9 cellular contexts compared by ENCODE assay signal in the genomic region with DNA sequence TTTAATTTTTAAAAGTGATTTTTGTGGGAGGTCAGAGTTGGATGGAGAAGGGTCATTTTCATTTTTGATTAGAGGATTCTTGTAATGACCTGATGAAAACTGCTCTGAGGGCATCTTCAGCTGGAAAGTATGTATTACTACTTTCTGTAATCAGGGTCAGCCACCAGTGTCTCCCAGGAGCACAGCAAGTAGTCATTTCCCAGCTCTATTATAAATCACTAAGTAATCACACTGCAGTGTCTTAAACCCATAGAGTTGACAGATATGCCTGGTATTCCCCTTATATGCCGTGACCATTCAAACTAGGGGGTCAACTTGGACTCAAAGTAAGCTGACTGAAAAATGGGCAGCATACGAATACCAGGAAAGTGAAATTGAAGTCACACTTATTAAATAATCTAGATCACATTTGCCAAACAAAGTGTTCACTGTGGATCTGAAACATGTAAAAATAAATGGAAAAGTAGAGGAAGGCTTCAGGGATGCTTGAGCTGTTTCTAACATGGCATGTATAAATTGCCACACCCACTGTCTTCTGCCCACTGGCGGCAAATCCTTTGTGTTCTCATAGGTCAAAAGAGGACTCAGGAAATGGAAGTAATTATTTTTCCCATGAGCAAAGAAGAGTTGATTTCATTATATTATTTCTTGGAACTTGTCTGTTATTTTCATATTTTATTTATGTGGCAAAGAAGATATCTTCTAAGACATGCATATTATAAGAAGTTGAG.
DNase-seq lines count a peak whose midpoint lies in the region; ATAC-seq and TF ChIP-seq lines count a peak whose summit lies in the region.
"Had no signal": no experiment of that assay in that cellular context is flagged by ENCODE, and none has a peak within 500 bp of the region (broad histone marks: within the 10 kb centered on the region; RNA-seq: fewer than 3 reads in every experiment).

No MANE protein-coding gene starts in this region.

- no peak overlapping the region for H3K4me3 Mint-ChIP-seq in activated naive CD4-positive, alpha-beta T cell treated with anti-CD3 and anti-CD28 coated beads for 36 hours
- no peak overlapping the region for H3K4me3 Mint-ChIP-seq in H9

- H3K14ac ChIP-seq in H9 (ENCODE audit: insufficient read depth, low read length), result no peak overlapping the region

- H3K4me1 ChIP-seq in left ventricle myocardium inferior (peaks cover 88% of the 10 kb centered on the region), uterus (peaks cover 0 to 4% of the 10 kb centered on the region in 2 donors), H9 (ENCODE audit: insufficient read depth, low read length) (no peaks in the 10 kb centered on the region), prostate gland (replicated peaks) (no peaks in the 10 kb centered on the region)

- CTCF ChIA-PET in activated naive CD4-positive, alpha-beta T cell treated with anti-CD3 and anti-CD28 coated beads for 36 hours (lab: Charles Lee), result interaction anchor here (0.7 kb wide), 1 partner anchor 63 kb away, joined by 3 read pairs; no protein-coding TSS in a partner anchor

- H3K27ac Mint-ChIP-seq in activated naive CD4-positive, alpha-beta T cell treated with anti-CD3 and anti-CD28 coated beads for 36 hours, result peak overlapping the region; percentile 11
- no peak overlapping the region; a peak in 1 of 7 replicates for H3K27ac Mint-ChIP-seq in H9

- DNase-seq in activated naive CD4-positive, alpha-beta T cell treated with anti-CD3 and anti-CD28 coated beads for 36 hours, result no peak
- DNase-seq in activated naive CD4-positive, alpha-beta T cell treated with anti-CD3 and anti-CD28 coated beads, Interleukin-2, amount 50 U/mL, for 16 hours, result no peak
- DNase-seq in left ventricle myocardium inferior (no peak), uterus (no peak), H9 (no peak), KBM-7 (no peak), prostate gland (ENCODE audit: low spot score) (no peak)
- DNase-seq: NCI-H187 had no signal

- H3K4ac ChIP-seq in H9 (ENCODE audit: low read depth, low read length), result no peak overlapping the region

- H2BK15ac ChIP-seq in H9 (ENCODE audit: low read depth, low read length), result no peak overlapping the region

- H3K9me3 Mint-ChIP-seq in activated naive CD4-positive, alpha-beta T cell treated with anti-CD3 and anti-CD28 coated beads for 36 hours, result no peaks in the 10 kb centered on the region
- H3K9me3 Mint-ChIP-seq in H9, result peaks cover 8 to 12% of the 10 kb centered on the region in 2 experiments; a peak in 4 of 5 replicates

- no peaks in the 10 kb centered on the region for H3K23me2 ChIP-seq in H9 (ENCODE audit: insufficient read length, low read depth, low read length, poor library complexity, severe bottlenecking)

- no peak overlapping the region for H2BK5ac ChIP-seq in H9 (ENCODE audit: insufficient read length, low read length)

- TF ChIP-seq POLR2A in uterus (IDR thresholded peaks at IDR 0.05) (no peak), prostate gland (IDR thresholded peaks at IDR 0.05) (no peak)

- H3K4me3 ChIP-seq in left ventricle myocardium inferior, result no peak overlapping the region
- no peak overlapping the region for H3K4me3 ChIP-seq in uterus
- no peak overlapping the region for H3K4me3 ChIP-seq in prostate gland

- no peak overlapping the region for H4K91ac ChIP-seq in H9 (ENCODE audit: insufficient read length, low read depth, low read length)

- no peak overlapping the region for H3K18ac ChIP-seq in H9 (ENCODE audit: insufficient read length, low read depth, low read length)

- peak overlapping the region; percentile 62 for H3K27ac ChIP-seq in left ventricle myocardium inferior (replicated peaks)
- H3K27ac ChIP-seq in uterus, result peak overlapping the region; percentile 24 to 61
- H3K27ac ChIP-seq in H9 (ENCODE audit: insufficient read length, low read depth, low read length), result no peak overlapping the region
- no peak overlapping the region for H3K27ac ChIP-seq in prostate gland

- H4K5ac ChIP-seq in H9 (ENCODE audit: insufficient read length, low read depth, low read length), result no peak overlapping the region

- H3K36me3 ChIP-seq in left ventricle myocardium inferior, result no peaks in the 10 kb centered on the region
- H3K36me3 ChIP-seq in uterus, result no peaks in the 10 kb centered on the region
- H3K36me3 ChIP-seq in prostate gland, result no peaks in the 10 kb centered on the region

- H3T11ph ChIP-seq in H9 (ENCODE audit: low read length), result no peak overlapping the region

- H3K9me3 ChIP-seq in left ventricle myocardium inferior (replicated peaks) (no peaks in the 10 kb centered on the region), uterus (no peaks in the 10 kb centered on the region), H9 (ENCODE audit: control insufficient read depth, low read depth, low read length) (no peaks in the 10 kb centered on the region), prostate gland (no peaks in the 10 kb centered on the region)

- no peaks in the 10 kb centered on the region; the same call in 1 of the 2 replicates for H3K79me2 ChIP-seq in H9 (ENCODE audit: insufficient read depth, low read length)

- H3K36me3 Mint-ChIP-seq in activated naive CD4-positive, alpha-beta T cell treated with anti-CD3 and anti-CD28 coated beads for 36 hours (ENCODE audit: low read depth), result peaks cover 48% of the 10 kb centered on the region
- H3K36me3 Mint-ChIP-seq in H9 (ENCODE audit: insufficient read depth in 1 of 3, low read depth in 3 of 3), result peaks cover 12 to 16% (median 15%) of the 10 kb centered on the region in 3 experiments; a peak in 6 of 7 replicates

- H3K4me1 Mint-ChIP-seq in activated naive CD4-positive, alpha-beta T cell treated with anti-CD3 and anti-CD28 coated beads for 36 hours (ENCODE audit: low read depth), result peaks cover 82% of the 10 kb centered on the region
- peaks cover 4 to 5% of the 10 kb centered on the region in 2 experiments; a peak in 3 of 4 replicates for H3K4me1 Mint-ChIP-seq in H9

- no peaks in the 10 kb centered on the region for H4K20me1 ChIP-seq in H9 (ENCODE audit: control insufficient read depth, insufficient read depth, insufficient read length)

- WGBS in H9 (ENCODE audit: extremely low coverage, insufficient read length, low lambda C conversion rate), result no CpG with 5 or more reads among the region's 3 CpGs
- WGBS in prostate gland, result 68% methylated on average over 3 of the region's 3 CpGs

- intact Hi-C loops in activated naive CD4-positive, alpha-beta T cell treated with anti-CD3 and anti-CD28 coated beads for 36 hours (cut with micrococcal nuclease), result no loop called here
- intact Hi-C loops in left ventricle myocardium inferior (cut with micrococcal nuclease) (no loop called here), uterus (cut with DNase I; ENCODE audit: low total_unique reads) (no loop called here), prostate gland (cut with DNase I) (no loop called here)

- no peak overlapping the region for H3K4me2 ChIP-seq in H9 (ENCODE audit: insufficient read depth, insufficient read length, low read length)

- H3K56ac ChIP-seq in H9 (ENCODE audit: insufficient read length, low read depth, low read length), result no peak overlapping the region

- H2BK120ac ChIP-seq in H9 (ENCODE audit: low read depth, low read length, poor library complexity, severe bottlenecking), result no peak overlapping the region

- no peak overlapping the region for H2BK20ac ChIP-seq in H9 (ENCODE audit: low read depth, low read length, poor library complexity, severe bottlenecking)

- no peak overlapping the region for H2BK12ac ChIP-seq in H9 (ENCODE audit: insufficient read length, low read depth, low read length)

- no peak overlapping the region for H2AFZ ChIP-seq in H9 (ENCODE audit: low read length)

- H3K9ac ChIP-seq in H9 (ENCODE audit: extremely low read depth, insufficient read length, low read length), result no peak overlapping the region

- no peak overlapping the region for H4K8ac ChIP-seq in H9 (replicated peaks; ENCODE audit: insufficient read length, low read depth, low read length)

- H2AK5ac ChIP-seq in H9 (ENCODE audit: insufficient read length, low read length), result no peak overlapping the region

- no peak for TF ChIP-seq CTCF in left ventricle myocardium inferior (IDR thresholded peaks at IDR 0.05; ENCODE audit: borderline replicate concordance)
- no peak for TF ChIP-seq CTCF in uterus (IDR thresholded peaks at IDR 0.05)
- TF ChIP-seq CTCF in H9 (conservative IDR thresholded peaks at IDR 0.05), result no peak
- no peak for TF ChIP-seq CTCF in prostate gland (IDR thresholded peaks at IDR 0.05)

- H3K79me1 ChIP-seq in H9 (ENCODE audit: insufficient read depth, low read depth, low read length, poor library complexity, severe bottlenecking), result no peaks in the 10 kb centered on the region

- H3K23ac ChIP-seq in H9 (ENCODE audit: insufficient read length, low read depth, low read length), result no peak overlapping the region

- H3K27me3 ChIP-seq in left ventricle myocardium inferior (ENCODE audit: low read depth) (no peaks in the 10 kb centered on the region), uterus (no peaks in the 10 kb centered on the region), H9 (ENCODE audit: insufficient read depth, low read length) (no peaks in the 10 kb centered on the region), prostate gland (replicated peaks; ENCODE audit: insufficient read depth) (no peaks in the 10 kb centered on the region)

- ATAC-seq in HG03460 (IDR thresholded peaks at IDR 0.05; ENCODE audit: unreplicated experiment), result peak; percentile 35

- H3K27me3 Mint-ChIP-seq in activated naive CD4-positive, alpha-beta T cell treated with anti-CD3 and anti-CD28 coated beads for 36 hours (ENCODE audit: low read depth), result no peaks in the 10 kb centered on the region
- H3K27me3 Mint-ChIP-seq in H9 (ENCODE audit: low read depth), result no peaks in the 10 kb centered on the region

- in situ Hi-C loops in KBM-7 (cut with MboI; ENCODE audit: low pct_unique_long_range_greater_than_20kb, low sequenced_read_pairs), result no loop called here

Comparison
In these comparisons a context has a peak if more than half of its experiments do, and no peak if none do; other contexts are left out.
1. H3K27ac ChIP-seq: peak in left ventricle myocardium inferior (single experiment) and uterus (2 of 2); none in H9 (single experiment) and prostate gland (0 of 2).